7 cellular contexts compared by ENCODE assay signal in genomic region chr5:119397518-119398380, GRCh38. TPM values are rescaled to one million over a fixed set of nuclear protein-coding genes. Genes with fewer than 3 reads are reported as not detected.
DNase-seq lines count a peak whose midpoint lies in the region; ATAC-seq, FAIRE-seq and TF ChIP-seq lines count a peak whose summit lies in the region.

No MANE protein-coding gene starts in this region.

- H3K4me1 ChIP-seq in ascending aorta, result peaks cover 0 to 14% of the 10 kb centered on the region in 2 donors

- H3K27me3 ChIP-seq in ascending aorta, result no peaks in the 10 kb centered on the region

- no peaks in the 10 kb centered on the region for H3K27me3 Mint-ChIP-seq in effector memory CD8-positive, alpha-beta T cell

- no peaks in the 10 kb centered on the region for H3K9me3 Mint-ChIP-seq in effector memory CD8-positive, alpha-beta T cell

- TF ChIP-seq CTCF in ascending aorta (IDR thresholded peaks at IDR 0.05), result no peak
- no peak for TF ChIP-seq CTCF in D721Med (IDR thresholded peaks at IDR 0.05; ENCODE audit: insufficient read depth, missing control alignments)

- H3K4me3 ChIP-seq in ascending aorta, result peak overlapping the region in 1 of 2 donors; percentile 18

- ATAC-seq in GM18517 (IDR thresholded peaks at IDR 0.05; ENCODE audit: unreplicated experiment), result peak; percentile 52
- peak; percentile 63 for ATAC-seq in effector memory CD8-positive, alpha-beta T cell (replicated peaks)

- intact Hi-C loops in ascending aorta (cut with DNase I), result loop anchor here (2.0 kb wide), 1 partner anchor 41 kb away; the partner anchor contains the start of gene TNFAIP8

- DNase-seq in H4 (ENCODE audit: low spot score) (peak; percentile 53), MV-4-11 (lab: John Stamatoyannopoulos, UW) (peak; percentile 78), ascending aorta (ENCODE audit: low spot score in 2 of 2) (no peak), inferior parietal cortex (ENCODE audit: extremely low spot score) (no peak), D721Med (ENCODE audit: insufficient read length, low spot score) (no peak)
- no peak for DNase-seq in effector memory CD8-positive, alpha-beta T cell

- FAIRE-seq in D721Med (lab: Jason Lieb, UNC), result no peak

- H3K27ac ChIP-seq in ascending aorta, result no peak overlapping the region

- no peaks in the 10 kb centered on the region for H3K36me3 ChIP-seq in ascending aorta

- peak overlapping the region; percentile 29 to 35 for H3K27ac Mint-ChIP-seq in effector memory CD8-positive, alpha-beta T cell

- H3K4me3 Mint-ChIP-seq in effector memory CD8-positive, alpha-beta T cell, result no peak overlapping the region

- H3K4me1 Mint-ChIP-seq in effector memory CD8-positive, alpha-beta T cell (ENCODE audit: low read depth in 2 of 2), result peaks cover 35 to 46% of the 10 kb centered on the region in 2 donors

- H3K9me3 ChIP-seq in ascending aorta, result no peaks in the 10 kb centered on the region

- H3K36me3 Mint-ChIP-seq in effector memory CD8-positive, alpha-beta T cell (ENCODE audit: insufficient read depth), result peaks cover 29% of the 10 kb centered on the region

RNA-seq across cellular contexts. Expression of gene TNFAIP8, which starts 41.9 kb away (rescaled TPM):
- total RNA-seq in H4 (2014; rRNA removed; shearing (Covaris generic)), result 7.6 and 16.5 TPM in 2 replicates
- 3.5 TPM for total RNA-seq in ascending aorta

RNA-seq across cellular contexts. Expression of gene HSD17B4, which starts 54.5 kb away (rescaled TPM):
- 319 and 381 TPM in 2 replicates for total RNA-seq in H4 (2014; rRNA removed; shearing (Covaris generic))
- 65.0 TPM for total RNA-seq in ascending aorta

Comparison
In these comparisons a context has a peak if more than half of its experiments do, and no peak if none do; other contexts are left out.
1. DNase-seq: peak in H4 (single experiment) and MV-4-11 (single experiment); none in effector memory CD8-positive, alpha-beta T cell (0 of 3), ascending aorta (0 of 2), inferior parietal cortex (single experiment) and D721Med (single experiment).